In genomic region chr14:99733551-99734405, GRCh38 we compare ENCODE assay signal across 13 cellular contexts. TPM values are rescaled to one million over a fixed set of nuclear protein-coding genes. Genes with fewer than 3 reads are reported as not detected.
DNase-seq lines count a peak whose midpoint lies in the region; ATAC-seq and TF ChIP-seq lines count a peak whose summit lies in the region.
"Had no signal": no experiment of that assay in that cellular context is flagged by ENCODE, and none has a peak within 500 bp of the region (broad histone marks: within the 10 kb centered on the region; RNA-seq: fewer than 3 reads in every experiment).

No MANE protein-coding gene starts in this region.

- no peaks in the 10 kb centered on the region for H3K9me3 Mint-ChIP-seq in stimulated activated memory B cell treated with anti-CD40 and anti-IgM and Interleukin-4, amounts not matched to agents 10 μg/mL and 1 μg/mL and 100 μg/mL, for 72 hours
- no peaks in the 10 kb centered on the region; the same call in 1 of the 3 replicates for H3K9me3 Mint-ChIP-seq in GM23338
- H3K9me3 Mint-ChIP-seq: activated naive CD4-positive, alpha-beta T cell treated with anti-CD3 and anti-CD28 coated beads, Interleukin-2, amount 50 U/mL, for 24 hours had no signal

- peaks cover 81% of the 10 kb centered on the region for H3K27me3 Mint-ChIP-seq in stimulated activated memory B cell treated with anti-CD40 and anti-IgM and Interleukin-4, amounts not matched to agents 10 μg/mL and 1 μg/mL and 100 μg/mL, for 72 hours
- H3K27me3 Mint-ChIP-seq in GM23338 (ENCODE audit: insufficient read depth, low read depth, poor library complexity) = peaks cover 13% of the 10 kb centered on the region

- H2AFZ ChIP-seq in GM23338 = no peak overlapping the region
- H2AFZ ChIP-seq: GM23248 had no signal

- intact Hi-C loops in right lobe of liver (cut with DNase I) = loop anchor here in 1 of 2 donors (5.0 kb wide), 1 partner anchor 149 kb away; no protein-coding TSS in a partner anchor
- intact Hi-C loops in gastrocnemius medialis (cut with DNase I; ENCODE audit: low total_unique reads) = no loop called here

- no peaks in the 10 kb centered on the region for H3K27me3 ChIP-seq in RWPE2 (ENCODE audit: insufficient read depth, poor library complexity, severe bottlenecking)
- no peaks in the 10 kb centered on the region for H3K27me3 ChIP-seq in right lobe of liver
- H3K27me3 ChIP-seq in gastrocnemius medialis = no peaks in the 10 kb centered on the region
- no peaks in the 10 kb centered on the region for H3K27me3 ChIP-seq in GM23338 (ENCODE audit: insufficient read depth)
- H3K27me3 ChIP-seq: testis had no signal

- H3K79me2 ChIP-seq in GM23338 (replicated peaks; ENCODE audit: insufficient read depth) = no peaks in the 10 kb centered on the region

- no peaks in the 10 kb centered on the region for H3K36me3 Mint-ChIP-seq in stimulated activated memory B cell treated with anti-CD40 and anti-IgM and Interleukin-4, amounts not matched to agents 10 μg/mL and 1 μg/mL and 100 μg/mL, for 72 hours
- H3K36me3 Mint-ChIP-seq in GM23338 (ENCODE audit: low read depth) = no peaks in the 10 kb centered on the region
- H3K36me3 Mint-ChIP-seq: activated naive CD4-positive, alpha-beta T cell treated with anti-CD3 and anti-CD28 coated beads, Interleukin-2, amount 50 U/mL, for 24 hours had no signal

- H3K36me3 ChIP-seq in RWPE2 (ENCODE audit: low read depth) (no peaks in the 10 kb centered on the region), right lobe of liver (no peaks in the 10 kb centered on the region), gastrocnemius medialis (no peaks in the 10 kb centered on the region), GM23338 (ENCODE audit: insufficient read depth) (no peaks in the 10 kb centered on the region)

- TF ChIP-seq POLR2A in right lobe of liver (IDR thresholded peaks at IDR 0.05) (no peak), gastrocnemius medialis (IDR thresholded peaks at IDR 0.05) (no peak)

- 57% methylated on average over 8 of the region's 26 CpGs for WGBS in right lobe of liver (ENCODE audit: insufficient coverage, low coverage, low lambda C conversion rate, missing lambda C conversion rate)

- H4K20me1 ChIP-seq in GM23338 (replicated peaks; ENCODE audit: insufficient read depth) = no peaks in the 10 kb centered on the region

- no peaks in the 10 kb centered on the region for H3K9me2 ChIP-seq in GM23338 (ENCODE audit: insufficient read depth)
- H3K9me2 ChIP-seq: SK-N-SH had no signal

- DNase-seq in RWPE2 (ENCODE audit: low spot score) (peak; percentile 66), dermis blood vessel endothelial cell (peak; percentile 71), right lobe of liver (peak; percentile 49 to 68 (median 59)), gastrocnemius medialis (peak; percentile 2 to 19), NCI-H146 treated with DMSO at 0.1 percent for 48 hours (lab: John Stamatoyannopoulos, UW; ENCODE audit: unreplicated experiment) (no peak), GM23338 (ENCODE audit: low spot score) (no peak)
- no peak for DNase-seq in activated T-cell treated with anti-CD3 and anti-CD28 coated beads, Interleukin-2, amount 50 U/mL, for 1 hour
- DNase-seq: GM23248, mammary epithelial cell, SK-N-SH, testis had no signal

- no peaks in the 10 kb centered on the region for H3K4me1 ChIP-seq in RWPE2 (ENCODE audit: insufficient read depth, poor library complexity, severe bottlenecking)
- peaks cover 0 to 6% (median 0%) of the 10 kb centered on the region in 4 donors for H3K4me1 ChIP-seq in right lobe of liver
- peaks cover 31 to 34% of the 10 kb centered on the region in 2 donors for H3K4me1 ChIP-seq in gastrocnemius medialis
- H3K4me1 ChIP-seq in GM23338 (ENCODE audit: insufficient read depth) = peaks cover 5% of the 10 kb centered on the region

- 0 out of 2 replicates have a peak, but pooled peaks cover 4% of the 10 kb centered on the region for H3F3A ChIP-seq in GM23338 (replicated peaks; ENCODE audit: low read depth)

- H3K4me1 Mint-ChIP-seq in stimulated activated memory B cell treated with anti-CD40 and anti-IgM and Interleukin-4, amounts not matched to agents 10 μg/mL and 1 μg/mL and 100 μg/mL, for 72 hours = no peaks in the 10 kb centered on the region
- peaks cover 6% of the 10 kb centered on the region for H3K4me1 Mint-ChIP-seq in GM23338

- in situ Hi-C loops in gastrocnemius medialis (cut with MboI; ENCODE audit: low sequenced_read_pairs in 4 of 4) = loop anchor here in 1 of 4 donors (10.0 kb wide), 1 partner anchor 61 kb away; the partner anchor contains the start of gene EML1

- H3K4me3 Mint-ChIP-seq in stimulated activated memory B cell treated with anti-CD40 and anti-IgM and Interleukin-4, amounts not matched to agents 10 μg/mL and 1 μg/mL and 100 μg/mL, for 72 hours = no peak overlapping the region
- H3K4me3 Mint-ChIP-seq in GM23338 = no peak overlapping the region
- H3K4me3 Mint-ChIP-seq: activated naive CD4-positive, alpha-beta T cell treated with anti-CD3 and anti-CD28 coated beads, Interleukin-2, amount 50 U/mL, for 24 hours had no signal

- ATAC-seq in RWPE2 (ENCODE audit: low read depth) (no peak), right lobe of liver (peak; percentile 46 to 61 (median 58)), gastrocnemius medialis (no peak), GM23338 (no peak)
- ATAC-seq in stimulated activated memory B cell treated with anti-CD40 and anti-IgM and Interleukin-4, amounts not matched to agents 10 μg/mL and 1 μg/mL and 100 μg/mL, for 72 hours = no peak

- H3K27ac ChIP-seq in RWPE2 (ENCODE audit: poor library complexity, severe bottlenecking) = no peak overlapping the region
- peak overlapping the region in 1 of 3 donors; percentile 8 for H3K27ac ChIP-seq in right lobe of liver
- peak overlapping the region in 3 of 4 donors; percentile 13 to 47 (median 27) for H3K27ac ChIP-seq in gastrocnemius medialis
- H3K27ac ChIP-seq in GM23338 (ENCODE audit: low read depth) = no peak overlapping the region
- H3K27ac ChIP-seq: GM23248, testis had no signal

- TF ChIP-seq CTCF in RWPE2 (IDR thresholded peaks at IDR 0.05; ENCODE audit: poor library complexity, severe bottlenecking) (no peak), right lobe of liver (IDR thresholded peaks at IDR 0.05) (no peak), gastrocnemius medialis (IDR thresholded peaks at IDR 0.05 in 4 of 5, conservative IDR thresholded peaks at IDR 0.05 in 1 of 5) (no peak), GM23338 (conservative IDR thresholded peaks at IDR 0.05; ENCODE audit: low read depth in 2 of 2) (no peak)

- H3K9me3 ChIP-seq in RWPE2 (ENCODE audit: severe bottlenecking) (no peaks in the 10 kb centered on the region), right lobe of liver (no peaks in the 10 kb centered on the region), gastrocnemius medialis (no peaks in the 10 kb centered on the region)
- H3K9me3 ChIP-seq: SK-N-SH, testis had no signal

- H3K27ac Mint-ChIP-seq in stimulated activated memory B cell treated with anti-CD40 and anti-IgM and Interleukin-4, amounts not matched to agents 10 μg/mL and 1 μg/mL and 100 μg/mL, for 72 hours = no peak overlapping the region
- H3K27ac Mint-ChIP-seq in GM23338 = no peak overlapping the region
- H3K27ac Mint-ChIP-seq: activated naive CD4-positive, alpha-beta T cell treated with anti-CD3 and anti-CD28 coated beads, Interleukin-2, amount 50 U/mL, for 24 hours had no signal

- H3K4me3 ChIP-seq in RWPE2 (ENCODE audit: severe bottlenecking) (no peak overlapping the region), right lobe of liver (no peak overlapping the region), gastrocnemius medialis (no peak overlapping the region), GM23338 (no peak overlapping the region)
- H3K4me3 ChIP-seq: GM23248, testis had no signal

- H3K4me2 ChIP-seq in GM23338 = no peak overlapping the region
- H3K4me2 ChIP-seq: SK-N-SH had no signal

TF ChIP-seq in GM23338, 12 proteins besides CTCF, POLR2A, EP300 and RAD21 (continues in another document):
- TF ChIP-seq EZH2phosphoT487 (IDR thresholded peaks at IDR 0.05; ENCODE audit: unreplicated experiment) (no peak), NANOG (IDR thresholded peaks at IDR 0.05; ENCODE audit: borderline replicate concordance) (no peak), STAT1 (IDR thresholded peaks at IDR 0.05; ENCODE audit: unreplicated experiment) (no peak), ETS1 (IDR thresholded peaks at IDR 0.05) (no peak), JUNB (IDR thresholded peaks at IDR 0.05; ENCODE audit: unreplicated experiment) (no peak), EZH2 (IDR thresholded peaks at IDR 0.05; ENCODE audit: low read depth, unreplicated experiment) (no peak), POLR2AphosphoS5 (IDR thresholded peaks at IDR 0.05; ENCODE audit: low read depth) (no peak), ZNF331 (CRISPR knock-in tag; IDR thresholded peaks at IDR 0.05; ENCODE audit: low read depth) (no peak), ZNF114 (CRISPR knock-in tag; IDR thresholded peaks at IDR 0.05) (no peak)

RNA-seq across cellular contexts. Expression of gene CYP46A1, which starts 49.7 kb away (rescaled TPM):
- total RNA-seq in dermis blood vessel endothelial cell (under 0.01 and 0.14 TPM in 2 replicates), right lobe of liver (1 to 10 TPM in 1 of 6 experiments, under 1 TPM in 4, not detected in 1; 0.06 to 1.6 (median 0.42) TPM), gastrocnemius medialis (1 to 10 TPM in 1 of 4 donors, under 1 TPM in 3; 0.18 to 2.2 (median 0.45) TPM)
- total RNA-seq in GM23338 (2014; rRNA removed; shearing (Covaris generic)) = 0.47 and 0.59 TPM in 2 replicates
- 0.47 and 0.66 TPM in 2 replicates for polyA plus RNA-seq in GM23338 (2016; fragmentation: Nextera tagmentation; extraction: Ambion mirVana)
- total RNA-seq: mammary epithelial cell had no signal
- polyA plus RNA-seq: mammary epithelial cell had no signal

RNA-seq across cellular contexts. Expression of gene EML1, which starts 59.4 kb away (rescaled TPM):
- total RNA-seq in dermis blood vessel endothelial cell (45.8 and 47.1 TPM in 2 replicates), right lobe of liver (1 to 10 TPM; 3.3 to 6.8 (median 4.5) TPM), gastrocnemius medialis (10 to 100 TPM; 12.5 to 19.1 (median 16.6) TPM)
- total RNA-seq in GM23338 (2014; rRNA removed; shearing (Covaris generic)) = 18.1 and 24.1 TPM in 2 replicates
- polyA plus RNA-seq in GM23338 (2016; fragmentation: Nextera tagmentation; extraction: Ambion mirVana) = 4.7 and 7.0 TPM in 2 replicates

Comparison
In these comparisons a context has a peak if more than half of its experiments do, and no peak if none do; other contexts are left out.
1. ATAC-seq: peak in right lobe of liver (4 of 4); none in RWPE2 (single experiment), gastrocnemius medialis (0 of 2), stimulated activated memory B cell treated with anti-CD40 and anti-IgM and Interleukin-4, amounts not matched to agents 10 μg/mL and 1 μg/mL and 100 μg/mL, for 72 hours (single experiment) and GM23338 (single experiment).
2. DNase-seq: peak in RWPE2 (single experiment), dermis blood vessel endothelial cell (single experiment), right lobe of liver (3 of 3) and gastrocnemius medialis (2 of 2); none in NCI-H146 treated with DMSO at 0.1 percent for 48 hours (single experiment), GM23338 (single experiment) and activated T-cell treated with anti-CD3 and anti-CD28 coated beads, Interleukin-2, amount 50 U/mL, for 1 hour (single experiment).
3. H3K27ac ChIP-seq: peak in gastrocnemius medialis (3 of 4); none in RWPE2 (single experiment) and GM23338 (single experiment).